20 cellular contexts compared by ENCODE assay signal in the genomic region with DNA sequence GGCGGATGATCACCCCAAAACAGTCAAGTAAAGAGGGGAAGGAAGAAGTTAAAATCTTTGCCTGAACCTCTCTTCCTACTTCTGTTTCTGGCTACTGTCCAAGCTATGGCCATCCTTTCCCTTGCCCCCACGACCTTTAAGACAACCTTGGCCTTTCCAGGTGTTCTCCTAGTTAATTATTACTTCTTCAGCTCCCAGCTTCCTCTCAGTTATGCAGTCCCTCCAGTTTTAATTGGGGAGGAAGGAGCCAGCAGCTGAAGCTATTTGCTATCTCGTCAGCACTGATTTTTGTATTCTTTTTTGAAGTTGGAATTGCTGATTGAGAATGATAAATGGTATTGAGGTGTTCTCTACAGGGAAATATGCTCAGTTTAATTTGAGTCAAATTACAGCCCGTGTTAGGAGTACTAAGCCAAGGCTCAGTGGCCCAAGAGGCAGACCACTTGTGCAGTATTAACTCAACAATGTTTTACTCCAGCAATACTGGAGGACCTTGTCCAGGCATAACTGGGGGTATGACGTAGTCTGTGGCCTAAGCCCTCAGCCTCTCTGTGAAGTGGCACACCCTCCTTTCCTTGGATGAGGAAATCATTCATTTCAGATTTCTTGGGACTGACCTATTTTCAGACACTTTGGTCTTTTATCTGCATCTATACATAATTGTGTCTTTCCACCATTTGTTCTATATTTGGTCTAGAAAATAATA.
"Had no signal": no experiment of that assay in that cellular context is flagged by ENCODE, and none has a peak within 500 bp of the region (broad histone marks: within the 10 kb centered on the region; RNA-seq: fewer than 3 reads in every experiment).

No MANE protein-coding gene starts in this region.

- H3K27ac ChIP-seq: colonic mucosa, esophagus squamous epithelium, neural progenitor cell, pancreas, prostate gland, sigmoid colon, skin epidermis, stomach, thoracic aorta had no signal

- H3K36me3 ChIP-seq: colonic mucosa, esophagus squamous epithelium, neural progenitor cell, pancreas, prostate gland, sigmoid colon, stomach, thoracic aorta had no signal

- H3K9me3 Mint-ChIP-seq: immature natural killer cell, natural killer cell, neural progenitor cell had no signal

- H3K27me3 ChIP-seq: colonic mucosa, esophagus squamous epithelium, neural progenitor cell, pancreas, sigmoid colon, stomach had no signal

- H3K4me3 Mint-ChIP-seq: immature natural killer cell, natural killer cell, neural progenitor cell had no signal

- H3K9me3 ChIP-seq: colonic mucosa, esophagus squamous epithelium, pancreas, prostate gland, sigmoid colon, stomach, thoracic aorta had no signal

- DNase-seq: colonic mucosa; dermis blood vessel endothelial cell; esophagus squamous epithelium; foreskin fibroblast; immature natural killer cell; kidney; natural killer cell; occipital lobe; pancreas; retina; sigmoid colon; stimulated activated CD4-positive, alpha-beta T cell treated with anti-CD3 and anti-CD28 coated beads, Interleukin-12 subunit alpha, Interleukin-12 subunit beta, amount 100 ng/mL, for 4 hours; stimulated activated naive CD4-positive, alpha-beta T cell; stomach; substantia nigra had no signal

- H3K4me1 Mint-ChIP-seq: immature natural killer cell, neural progenitor cell had no signal

- H3K36me3 Mint-ChIP-seq: natural killer cell, neural progenitor cell had no signal

- H3K27ac Mint-ChIP-seq: immature natural killer cell, natural killer cell, neural progenitor cell had no signal

- H3K4me1 ChIP-seq: colonic mucosa, esophagus squamous epithelium, pancreas, prostate gland, stomach had no signal

- H3K4me3 ChIP-seq: colonic mucosa, esophagus squamous epithelium, neural progenitor cell, pancreas, prostate gland, sigmoid colon, skin epidermis, stomach, thoracic aorta had no signal

- ATAC-seq: left lobe of liver, natural killer cell, pancreas had no signal
